Comparison of ENCODE assay signal across 15 cellular contexts in genomic region chr5:97141031-97141430, GRCh38. TPM values are rescaled to one million over a fixed set of nuclear protein-coding genes. Genes with fewer than 3 reads are reported as not detected.
DNase-seq lines count a peak whose midpoint lies in the region; TF ChIP-seq lines count a peak whose summit lies in the region.
"Had no signal": no experiment of that assay in that cellular context is flagged by ENCODE, and none has a peak within 500 bp of the region (broad histone marks: within the 10 kb centered on the region; RNA-seq: fewer than 3 reads in every experiment).

No MANE protein-coding gene starts in this region.

- H3K4me1 Mint-ChIP-seq in endodermal cell = peaks cover 28% of the 10 kb centered on the region
- H3K4me1 Mint-ChIP-seq in nephron = peaks cover 57% of the 10 kb centered on the region
- H3K4me1 Mint-ChIP-seq: CD4-positive, CD25-positive, alpha-beta regulatory T cell had no signal

- H3K27ac Mint-ChIP-seq in endodermal cell (no peak overlapping the region), nephron (peak overlapping the region; percentile 30 to 61 (median 56))
- H3K27ac Mint-ChIP-seq: CD4-positive, CD25-positive, alpha-beta regulatory T cell had no signal

- H2AFZ ChIP-seq in OCI-LY7 (ENCODE audit: low read length) (peak overlapping the region; percentile 67; the same call in 1 of the 2 replicates), smooth muscle cell (ENCODE audit: low read depth) (peak overlapping the region; percentile 78)
- H2AFZ ChIP-seq: GM23248 had no signal

- H3K9me3 Mint-ChIP-seq in endodermal cell = no peaks in the 10 kb centered on the region
- H3K9me3 Mint-ChIP-seq in nephron = no peaks in the 10 kb centered on the region

- H3K4me1 ChIP-seq in OCI-LY7 (ENCODE audit: insufficient read depth, low read length, poor library complexity, severe bottlenecking) (peaks cover 5% of the 10 kb centered on the region), endodermal cell (ENCODE audit: control insufficient read depth, insufficient read depth, low read length) (peaks cover 13% of the 10 kb centered on the region), smooth muscle cell (ENCODE audit: low read depth) (peaks cover 46% of the 10 kb centered on the region)

- no peaks in the 10 kb centered on the region for H3K9me2 ChIP-seq in OCI-LY7 (ENCODE audit: insufficient read depth, low read length)

- CTCF ChIA-PET in OCI-LY7 (lab: Charles Lee; ENCODE audit: unreplicated experiment) = interaction anchor here (1.0 to 2.5 kb wide), 2 partner anchors 144 to 272 kb away, joined by 3 to 12 read pairs; no protein-coding TSS in a partner anchor

- H3K27me3 ChIP-seq in endodermal cell (ENCODE audit: control insufficient read depth, insufficient read depth, low read length, poor library complexity, severe bottlenecking) = no peaks in the 10 kb centered on the region
- H3K27me3 ChIP-seq in smooth muscle cell (ENCODE audit: low read depth) = no peaks in the 10 kb centered on the region

- H3K79me2 ChIP-seq in OCI-LY7 (ENCODE audit: insufficient read depth, low read depth, low read length) (no peaks in the 10 kb centered on the region), smooth muscle cell (ENCODE audit: low read depth) (peaks cover 48% of the 10 kb centered on the region)

- no peaks in the 10 kb centered on the region for H3K36me3 ChIP-seq in OCI-LY7 (ENCODE audit: insufficient read depth, low read length)
- no peaks in the 10 kb centered on the region for H3K36me3 ChIP-seq in endodermal cell (ENCODE audit: control insufficient read depth, insufficient read depth, low read length)
- H3K36me3 ChIP-seq in smooth muscle cell (ENCODE audit: low read depth) = no peaks in the 10 kb centered on the region

- intact Hi-C loops in OCI-LY7 (cut with micrococcal nuclease; ENCODE audit: unreplicated experiment) = loop anchor here (5.0 kb wide), 1 partner anchor 389 kb away; no protein-coding TSS in a partner anchor

- H3K27me3 Mint-ChIP-seq in endodermal cell (ENCODE audit: insufficient read depth) (no peaks in the 10 kb centered on the region), nephron (ENCODE audit: low read depth) (peaks cover 5% of the 10 kb centered on the region)

- no peaks in the 10 kb centered on the region for H3K36me3 Mint-ChIP-seq in endodermal cell (ENCODE audit: low read depth)
- peaks cover under 1% of the 10 kb centered on the region for H3K36me3 Mint-ChIP-seq in nephron (ENCODE audit: low read depth)
- H3K36me3 Mint-ChIP-seq: CD4-positive, CD25-positive, alpha-beta regulatory T cell had no signal

- no peaks in the 10 kb centered on the region for H4K20me1 ChIP-seq in OCI-LY7 (ENCODE audit: insufficient read depth, low read length)
- no peaks in the 10 kb centered on the region for H4K20me1 ChIP-seq in smooth muscle cell (ENCODE audit: low read depth)

- H3K4me3 Mint-ChIP-seq in endodermal cell = no peak overlapping the region
- H3K4me3 Mint-ChIP-seq in nephron = peak overlapping the region; percentile 57 to 73 (median 57)
- H3K4me3 Mint-ChIP-seq: CD4-positive, CD25-positive, alpha-beta regulatory T cell had no signal

- H3K27ac ChIP-seq in OCI-LY7 (ENCODE audit: low read depth, low read length, poor library complexity, severe bottlenecking) (no peak overlapping the region), endodermal cell (ENCODE audit: low read depth, low read length) (peak overlapping the region; percentile 47), smooth muscle cell (ENCODE audit: low read depth) (peak overlapping the region; percentile 28)
- H3K27ac ChIP-seq: GM23248 had no signal

- H3K4me3 ChIP-seq in OCI-LY7 (ENCODE audit: low read depth, low read length, poor library complexity, severe bottlenecking) (no peak overlapping the region), endodermal cell (ENCODE audit: low read length) (peak overlapping the region; percentile 66), smooth muscle cell (peak overlapping the region; percentile 46)
- H3K4me3 ChIP-seq: GM23248, K562 had no signal

- DNase-seq in OCI-LY7 (ENCODE audit: low spot score) (no peak), endodermal cell (no peak), smooth muscle cell (lab: John Stamatoyannopoulos, UW; ENCODE audit: unreplicated experiment) (no peak), NCI-H1694 (lab: John Stamatoyannopoulos, UW) (no peak), cortex of kidney (lab: John Stamatoyannopoulos, UW) (no peak)
- DNase-seq in activated CD4-positive, alpha-beta T cell treated with anti-CD3 and anti-CD28 coated beads for 4 hours = no peak
- DNase-seq: ACHN; CD4-positive, CD25-positive, alpha-beta regulatory T cell; GM23248; NCI-H1048; NCI-H1694 treated with DMSO at 0.1 percent for 48 hours; NCI-H774 had no signal

- no peaks in the 10 kb centered on the region for H3F3A ChIP-seq in smooth muscle cell (ENCODE audit: low read depth)

- TF ChIP-seq CTCF in OCI-LY7 (conservative IDR thresholded peaks at IDR 0.05; ENCODE audit: low read length) (no peak), endodermal cell (conservative IDR thresholded peaks at IDR 0.05) (no peak), nephron (IDR thresholded peaks at IDR 0.05; ENCODE audit: unreplicated experiment in 3 of 3) (no peak), smooth muscle cell (IDR thresholded peaks at IDR 0.05; ENCODE audit: borderline replicate concordance, insufficient read depth, poor library complexity, severe bottlenecking) (no peak)

- 43 to 57% methylated on average over 2 to 3 of the region's 4 CpGs for WGBS in endodermal cell (ENCODE audit: insufficient coverage in 1 of 2, insufficient read length in 1 of 2), 2 experiments
- WGBS in smooth muscle cell (ENCODE audit: low lambda C conversion rate) = 35% methylated on average over 4 of the region's 4 CpGs

- H3K9me3 ChIP-seq in OCI-LY7 (ENCODE audit: low read length) (no peaks in the 10 kb centered on the region), endodermal cell (ENCODE audit: control insufficient read depth, low read length) (no peaks in the 10 kb centered on the region), smooth muscle cell (replicated peaks; ENCODE audit: low read depth) (no peaks in the 10 kb centered on the region)

- BruUV-seq in OCI-LY7 (replicated peaks; lab: Mats Ljungman, UMichigan) = no TSS peak

- H3K9ac ChIP-seq in endodermal cell (ENCODE audit: extremely low read depth, low read length, poor library complexity, severe bottlenecking) = no peak overlapping the region
- H3K9ac ChIP-seq in smooth muscle cell (ENCODE audit: low read depth) = peak overlapping the region; percentile 25
- H3K9ac ChIP-seq: GM23248 had no signal

- POLR2A ChIA-PET in OCI-LY7 (lab: Charles Lee) = interaction anchor here (0.5 to 3.5 kb wide), 12 partner anchors 9 to 389 kb away, joined by 3 to 13 read pairs (median 4); partner anchors contain the start of gene ERAP2

- H3K4me2 ChIP-seq in OCI-LY7 (ENCODE audit: low read length) (no peak overlapping the region), smooth muscle cell (peak overlapping the region; percentile 80)

RNA-seq across cellular contexts. Expression of gene LIX1, which starts 1.4 kb away (rescaled TPM):
- total RNA-seq in OCI-LY7 (2014; rRNA removed; shearing (Covaris generic)) = 0.18 and 0.44 TPM in 2 replicates
- total RNA-seq in OCI-LY7 (2022) = not detected in 2 replicates
- total RNA-seq in endodermal cell = under 1 TPM; 0.09 to 0.15 TPM
- 19.4 TPM for polyA plus RNA-seq in endodermal cell (2013, experiment 1 of 2)
- polyA plus RNA-seq in endodermal cell (2013, experiment 2 of 2) = 16.8 TPM
- total RNA-seq in smooth muscle cell = 21.8 and 27.4 TPM in 2 replicates
- 11.8 and 20.1 TPM in 2 replicates for polyA plus RNA-seq in smooth muscle cell
- total RNA-seq: CD4-positive, CD25-positive, alpha-beta regulatory T cell; GM23248; K562; Right ventricle myocardium inferior had no signal
- polyA plus RNA-seq: CD4-positive, CD25-positive, alpha-beta regulatory T cell; GM23248 had no signal

RNA-seq across cellular contexts. Expression of gene RIOK2, which starts 42.0 kb away (rescaled TPM):
- total RNA-seq in OCI-LY7 (2014; rRNA removed; shearing (Covaris generic)) = 21.9 and 44.7 TPM in 2 replicates
- total RNA-seq in OCI-LY7 (2022) (40.2 and 41.3 TPM in 2 replicates), endodermal cell (10 to 100 TPM; 27.3 to 37.7 TPM), smooth muscle cell (34.3 and 52.9 TPM in 2 replicates)
- 25.8 TPM for polyA plus RNA-seq in endodermal cell (2013, experiment 1 of 2)
- polyA plus RNA-seq in endodermal cell (2013, experiment 2 of 2) = 25.2 TPM
- polyA plus RNA-seq in smooth muscle cell = 45.6 and 47.4 TPM in 2 replicates

Comparison
In these comparisons a context has a peak if more than half of its experiments do, and no peak if none do; other contexts are left out.
1. RNA of gene LIX1, which starts 1.4 kb away (total RNA-seq): 21.8 to 27.4 TPM in smooth muscle cell; 0.18 to 0.44 TPM in OCI-LY7 and 0.09 to 0.15 TPM in endodermal cell; every median in the first group is over 10 times any median in the second.